ENCODE assay signal across 22 cellular contexts in genomic region chr16:72898216-72898825, GRCh38.
DNase-seq lines count a peak whose midpoint lies in the region; ATAC-seq and TF ChIP-seq lines count a peak whose summit lies in the region.
"Had no signal": no experiment of that assay in that cellular context is flagged by ENCODE, and none has a peak within 500 bp of the region (broad histone marks: within the 10 kb centered on the region; RNA-seq: fewer than 3 reads in every experiment).

No MANE protein-coding gene starts in this region.

- H3K36me3 ChIP-seq in PC-3 (ENCODE audit: low read depth, low read length) = no peaks in the 10 kb centered on the region

- no peak overlapping the region for H2AFZ ChIP-seq in PC-3 (ENCODE audit: low read length)

- H3K4me3 Mint-ChIP-seq in endothelial cell (ENCODE audit: unreplicated experiment) = no peak overlapping the region
- H3K4me3 Mint-ChIP-seq: CD4-positive, CD25-positive, alpha-beta regulatory T cell had no signal

- no peak overlapping the region for H3K9ac ChIP-seq in PC-3 (ENCODE audit: low read length)

- no peaks in the 10 kb centered on the region for H3K9me3 Mint-ChIP-seq in endothelial cell (ENCODE audit: unreplicated experiment)
- H3K9me3 Mint-ChIP-seq: CD4-positive, CD25-positive, alpha-beta regulatory T cell had no signal

- POLR2A ChIA-PET in PC-3 (lab: Charles Lee; ENCODE audit: unreplicated experiment) = no interaction called here

- no TSS peak for BruUV-seq in PC-3 (replicated peaks; lab: Mats Ljungman, UMichigan)

- no peaks in the 10 kb centered on the region for H3K27me3 ChIP-seq in PC-3 (ENCODE audit: low read length)

- no peaks in the 10 kb centered on the region for H3K4me1 ChIP-seq in PC-3 (ENCODE audit: insufficient read depth, low read length)

- CTCF ChIA-PET in PC-3 (lab: Charles Lee) = no interaction called here

- peak overlapping the region; percentile 39 for H3K27ac Mint-ChIP-seq in endothelial cell (ENCODE audit: unreplicated experiment)
- H3K27ac Mint-ChIP-seq: CD4-positive, CD25-positive, alpha-beta regulatory T cell had no signal

- no peaks in the 10 kb centered on the region for H3K9me3 ChIP-seq in PC-3 (ENCODE audit: low read length)

- H3K4me2 ChIP-seq in PC-3 (ENCODE audit: low read length) = no peak overlapping the region

- H3K9me2 ChIP-seq in PC-3 (replicated peaks; ENCODE audit: low read length) = no peaks in the 10 kb centered on the region

- H3K36me3 Mint-ChIP-seq in endothelial cell (ENCODE audit: low read depth, unreplicated experiment) = no peaks in the 10 kb centered on the region
- H3K36me3 Mint-ChIP-seq: CD4-positive, CD25-positive, alpha-beta regulatory T cell had no signal

- ATAC-seq in left lobe of liver (peak; percentile 26), HG02938 (IDR thresholded peaks at IDR 0.05; ENCODE audit: unreplicated experiment) (no peak), PC-3 (no peak)
- ATAC-seq: K562 had no signal

- peak; percentile 15 for DNase-seq in CD1c-positive myeloid dendritic cell (ENCODE audit: extremely low spot score)
- no peak for DNase-seq in endothelial cell (ENCODE audit: low spot score)
- no peak for DNase-seq in left lobe of liver (ENCODE audit: low spot score)
- peak; percentile 28 for DNase-seq in renal cortical epithelial cell (ENCODE audit: low read depth)
- no peak for DNase-seq in T-helper 2 cell
- no peak for DNase-seq in PC-3
- DNase-seq: 8988T; ACHN; CD4-positive, CD25-positive, alpha-beta regulatory T cell; Kasumi-1; MV-4-11; NCI-H1105; NCI-H1436 treated with DMSO at 0.1 percent for 48 hours; NCI-H1930; NCI-H2107; NCI-H446; NCI-H526; NCI-H82; SHP77 treated with DMSO at 0.1 percent for 48 hours had no signal

- intact Hi-C loops in PC-3 (cut with micrococcal nuclease) = no loop called here

- peaks cover 5% of the 10 kb centered on the region for H3K27me3 Mint-ChIP-seq in endothelial cell (ENCODE audit: unreplicated experiment)
- H3K27me3 Mint-ChIP-seq: CD4-positive, CD25-positive, alpha-beta regulatory T cell had no signal

- H3K4me3 ChIP-seq in PC-3 (ENCODE audit: low read length) = no peak overlapping the region
- H3K4me3 ChIP-seq: K562 had no signal

- no peaks in the 10 kb centered on the region for H4K20me1 ChIP-seq in PC-3 (ENCODE audit: low read length)

- H3K27ac ChIP-seq in PC-3 (ENCODE audit: low read length) = no peak overlapping the region
- H3K27ac ChIP-seq: RWPE1 had no signal

- no peaks in the 10 kb centered on the region for H3K79me2 ChIP-seq in PC-3 (ENCODE audit: low read length)

- H3F3A ChIP-seq in PC-3 (ENCODE audit: low read length, unreplicated experiment) = no peaks in the 10 kb centered on the region

- H3K4me1 Mint-ChIP-seq in endothelial cell (ENCODE audit: unreplicated experiment) = peaks cover 4% of the 10 kb centered on the region
- H3K4me1 Mint-ChIP-seq: CD4-positive, CD25-positive, alpha-beta regulatory T cell had no signal

- no peak for TF ChIP-seq CTCF in endothelial cell (IDR thresholded peaks at IDR 0.05; ENCODE audit: unreplicated experiment)
- no peak for TF ChIP-seq CTCF in PC-3 (conservative IDR thresholded peaks at IDR 0.05; ENCODE audit: low read depth, low read length)

Comparison
In these comparisons a context has a peak if more than half of its experiments do, and no peak if none do; other contexts are left out.
1. DNase-seq: peak in CD1c-positive myeloid dendritic cell (single experiment) and renal cortical epithelial cell (single experiment); none in endothelial cell (single experiment), left lobe of liver (single experiment), T-helper 2 cell (0 of 5) and PC-3 (single experiment).